26 cellular contexts compared by ENCODE assay signal in genomic region chr16:26802965-26803364, GRCh38.
"Had no signal": no experiment of that assay in that cellular context is flagged by ENCODE, and none has a peak within 500 bp of the region (broad histone marks: within the 10 kb centered on the region; RNA-seq: fewer than 3 reads in every experiment).

No MANE protein-coding gene starts in this region.

- H3K27me3 ChIP-seq: testis, thyroid gland, tibial artery, tibial nerve, transverse colon, upper lobe of left lung, upper lobe of right lung, uterus, vagina had no signal

- H3K4me3 ChIP-seq: stomach, suprapubic skin, testis, thoracic aorta, thyroid gland, tibial artery, tibial nerve, transverse colon, upper lobe of left lung, upper lobe of right lung, uterus, vagina had no signal

- ATAC-seq: stimulated activated memory B cell treated with anti-CD40 and anti-IgM and Interleukin-4, amounts not matched to agents 10 μg/mL and 1 μg/mL and 100 μg/mL, for 72 hours; stimulated activated naive B cell treated with anti-CD40 and anti-IgM and Interleukin-4, amounts not matched to agents 10 μg/mL and 1 μg/mL and 100 μg/mL, for 72 hours; stimulated activated naive CD8-positive, alpha-beta T cell treated with anti-CD3 and anti-CD28 coated beads, Interleukin-15, Interleukin-2, amounts not matched to agents 100 U/mL and 50 U/mL, for 24 hours; upper lobe of right lung had no signal

- DNase-seq: stimulated activated CD4-positive, alpha-beta T cell treated with anti-CD3 and anti-CD28 coated beads, Interleukin-2, amount 100 ng/mL, for 48 hours; stimulated activated CD4-positive, alpha-beta T cell treated with anti-CD3 and anti-CD28 coated beads, Interleukin-4, amount 100 ng/mL, for 1 hour; stimulated activated CD4-positive, alpha-beta T cell treated with anti-CD3 and anti-CD28 coated beads, Interleukin-4, amount 100 ng/mL, for 24 hours; stimulated activated CD4-positive, alpha-beta T cell treated with anti-CD3 and anti-CD28 coated beads, Interleukin-4, amount 100 ng/mL, for 4 hours; stimulated activated CD8-positive, alpha-beta memory T cell treated with anti-CD3 and anti-CD28 coated beads, Interleukin-4, amount 100 ng/mL, for 48 hours; stimulated activated naive B cell treated with anti-CD40 and anti-IgM and Interleukin-4, amounts not matched to agents 10 μg/mL and 1 μg/mL and 100 μg/mL, for 72 hours; stimulated activated naive CD4-positive, alpha-beta T cell; stimulated activated naive CD4-positive, alpha-beta T cell treated with Interleukin-2 at 50 U/mL for 16 hours; stimulated activated naive CD8-positive, alpha-beta T cell treated with anti-CD3 and anti-CD28 coated beads, Interleukin-15, amount 100 ng/mL, for 72 hours; stimulated activated naive CD8-positive, alpha-beta T cell treated with anti-CD3 and anti-CD28 coated beads, Interleukin-15, Interleukin-2, amounts not matched to agents 100 U/mL and 50 U/mL, for 24 hours; stomach; substantia nigra; testis; thyroid gland; tibial artery; transverse colon; trophoblast cell; upper lobe of left lung; upper lobe of right lung; uterus had no signal

- H3K36me3 ChIP-seq: stomach, suprapubic skin, thoracic aorta, thyroid gland, tibial artery, tibial nerve, transverse colon, upper lobe of left lung, upper lobe of right lung, uterus, vagina had no signal

- H3K27ac ChIP-seq: stomach, suprapubic skin, testis, thoracic aorta, thyroid gland, tibial artery, tibial nerve, transverse colon, upper lobe of left lung, upper lobe of right lung, uterus, vagina had no signal

- H3K9me3 ChIP-seq: suprapubic skin, testis, thoracic aorta, thyroid gland, tibial artery, tibial nerve, transverse colon, upper lobe of left lung, upper lobe of right lung, uterus, vagina had no signal

- FAIRE-seq: urothelium cell line had no signal

- H3K4me1 ChIP-seq: stomach, suprapubic skin, testis, thyroid gland, tibial artery, tibial nerve, transverse colon, upper lobe of left lung, upper lobe of right lung, uterus, vagina had no signal
